1 cellular context compared by ENCODE assay signal in the genomic region with DNA sequence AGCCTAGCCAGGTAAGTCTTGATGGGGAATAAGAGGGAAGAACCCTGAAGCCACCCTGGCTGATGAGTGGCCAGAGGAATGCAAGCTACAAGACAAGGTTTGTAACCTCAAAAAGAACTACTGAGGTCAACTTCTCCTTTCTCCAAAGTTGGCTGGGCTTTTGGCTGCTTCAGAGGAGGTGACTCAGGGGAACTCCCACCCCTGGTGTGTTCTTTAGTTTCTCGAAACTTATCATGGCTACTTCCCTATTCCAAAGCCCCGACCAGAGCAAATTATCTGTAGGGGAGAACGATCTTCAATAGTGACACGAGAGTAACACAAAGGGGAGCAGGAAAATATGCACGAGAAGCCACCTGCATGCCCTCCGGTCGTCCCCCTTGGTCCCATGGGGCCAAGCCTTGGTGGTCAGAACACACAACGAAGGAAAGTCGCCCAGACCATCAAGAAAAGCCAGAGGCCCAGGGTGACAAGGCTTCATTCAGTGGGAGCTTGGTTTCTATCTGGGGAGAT.
TF ChIP-seq lines count a peak whose summit lies in the region.

No MANE protein-coding gene starts in this region.

TF ChIP-seq in WTC11, 78 proteins besides CTCF, POLR2A, EP300 and RAD21 (continued from another document):
- no peak for TF ChIP-seq GRHL2 (CRISPR knock-in tag; IDR thresholded peaks at IDR 0.05; ENCODE audit: insufficient replicate concordance, severe bottlenecking)
